ENCODE assay signal across 8 cellular contexts in genomic region chr15:73240864-73241499, GRCh38.
DNase-seq lines count a peak whose midpoint lies in the region; ATAC-seq and TF ChIP-seq lines count a peak whose summit lies in the region.

No MANE protein-coding gene starts in this region.

- no peaks in the 10 kb centered on the region for H4K20me1 ChIP-seq in DOHH2 (ENCODE audit: control insufficient read depth, insufficient read depth, low read depth, low read length)

- H3K9me3 ChIP-seq in DOHH2 (ENCODE audit: control insufficient read depth, insufficient read depth, low read length) (no peaks in the 10 kb centered on the region), prostate gland (no peaks in the 10 kb centered on the region), vagina (no peaks in the 10 kb centered on the region)

- H3K27me3 ChIP-seq in DOHH2 (ENCODE audit: control insufficient read depth, low read length) = peaks cover 5% of the 10 kb centered on the region
- no peaks in the 10 kb centered on the region for H3K27me3 ChIP-seq in prostate gland (replicated peaks; ENCODE audit: insufficient read depth)
- H3K27me3 ChIP-seq in vagina = no peaks in the 10 kb centered on the region

- TF ChIP-seq POLR2A in prostate gland (IDR thresholded peaks at IDR 0.05) (no peak), vagina (IDR thresholded peaks at IDR 0.05) (no peak)

- no peaks in the 10 kb centered on the region for H3F3A ChIP-seq in DOHH2 (ENCODE audit: control insufficient read depth, insufficient read depth)

- intact Hi-C loops in prostate gland (cut with DNase I) = no loop called here
- intact Hi-C loops in vagina (cut with DNase I) = no loop called here

- no peak overlapping the region for H3K4me2 ChIP-seq in DOHH2 (ENCODE audit: low read length)

- no peaks in the 10 kb centered on the region for H3K79me2 ChIP-seq in DOHH2 (ENCODE audit: control insufficient read depth, low read length)

- DNase-seq in KG1 (lab: John Stamatoyannopoulos, UW) = peak; percentile 28
- DNase-seq in SKM-1 (lab: John Stamatoyannopoulos, UW; ENCODE audit: unreplicated experiment) = peak; percentile 43
- DNase-seq in activated naive CD4-positive, alpha-beta T cell treated with anti-CD3 and anti-CD28 coated beads, Interleukin-2, amount 50 U/mL, for 16 hours = peak; percentile 72
- DNase-seq in glomerular visceral epithelial cell (ENCODE audit: extremely low spot score) = peak; percentile 69
- DNase-seq in prostate gland (ENCODE audit: low spot score) = peak; percentile 66
- no peak for DNase-seq in vagina (ENCODE audit: extremely low spot score in 2 of 2)

- no peak overlapping the region for H3K4me3 ChIP-seq in DOHH2 (ENCODE audit: low read length)
- H3K4me3 ChIP-seq in prostate gland = no peak overlapping the region
- H3K4me3 ChIP-seq in vagina = no peak overlapping the region

- H3K4me1 ChIP-seq in DOHH2 (ENCODE audit: control insufficient read depth, low read length) (no peaks in the 10 kb centered on the region), prostate gland (replicated peaks) (no peaks in the 10 kb centered on the region), vagina (peaks cover 4% of the 10 kb centered on the region)

- H3K27ac ChIP-seq in DOHH2 (ENCODE audit: low read depth, low read length) (no peak overlapping the region), prostate gland (no peak overlapping the region), vagina (no peak overlapping the region)

- peak; percentile 76 for TF ChIP-seq CTCF in DOHH2 (IDR thresholded peaks at IDR 0.05; ENCODE audit: low read depth, low read length, poor library complexity, severe bottlenecking)
- peak; percentile 61 to 79 (median 76) for TF ChIP-seq CTCF in prostate gland (IDR thresholded peaks at IDR 0.05)
- TF ChIP-seq CTCF in vagina (IDR thresholded peaks at IDR 0.05) = peak; percentile 79 to 89 (median 87)

- H3K36me3 ChIP-seq in DOHH2 (ENCODE audit: control insufficient read depth, low read length) (no peaks in the 10 kb centered on the region), prostate gland (no peaks in the 10 kb centered on the region), vagina (no peaks in the 10 kb centered on the region)

- ATAC-seq in HG03045 (IDR thresholded peaks at IDR 0.05; ENCODE audit: unreplicated experiment) = no peak

- H3K9me2 ChIP-seq in DOHH2 (replicated peaks; ENCODE audit: control insufficient read depth, low read length) = no peaks in the 10 kb centered on the region

- 42% methylated on average over 4 of the region's 4 CpGs for whole genome bisulfite sequencing in prostate gland

Comparison
In these comparisons a context has a peak if more than half of its experiments do, and no peak if none do; other contexts are left out.
1. DNase-seq: peak in KG1 (single experiment), SKM-1 (single experiment), activated naive CD4-positive, alpha-beta T cell treated with anti-CD3 and anti-CD28 coated beads, Interleukin-2, amount 50 U/mL, for 16 hours (single experiment), glomerular visceral epithelial cell (single experiment) and prostate gland (single experiment); none in vagina (0 of 2).
2. Peak in every context shown above with its lines, with median percentiles within 50 percentile points of each other: CTCF ChIP-seq.